In the genomic region with DNA sequence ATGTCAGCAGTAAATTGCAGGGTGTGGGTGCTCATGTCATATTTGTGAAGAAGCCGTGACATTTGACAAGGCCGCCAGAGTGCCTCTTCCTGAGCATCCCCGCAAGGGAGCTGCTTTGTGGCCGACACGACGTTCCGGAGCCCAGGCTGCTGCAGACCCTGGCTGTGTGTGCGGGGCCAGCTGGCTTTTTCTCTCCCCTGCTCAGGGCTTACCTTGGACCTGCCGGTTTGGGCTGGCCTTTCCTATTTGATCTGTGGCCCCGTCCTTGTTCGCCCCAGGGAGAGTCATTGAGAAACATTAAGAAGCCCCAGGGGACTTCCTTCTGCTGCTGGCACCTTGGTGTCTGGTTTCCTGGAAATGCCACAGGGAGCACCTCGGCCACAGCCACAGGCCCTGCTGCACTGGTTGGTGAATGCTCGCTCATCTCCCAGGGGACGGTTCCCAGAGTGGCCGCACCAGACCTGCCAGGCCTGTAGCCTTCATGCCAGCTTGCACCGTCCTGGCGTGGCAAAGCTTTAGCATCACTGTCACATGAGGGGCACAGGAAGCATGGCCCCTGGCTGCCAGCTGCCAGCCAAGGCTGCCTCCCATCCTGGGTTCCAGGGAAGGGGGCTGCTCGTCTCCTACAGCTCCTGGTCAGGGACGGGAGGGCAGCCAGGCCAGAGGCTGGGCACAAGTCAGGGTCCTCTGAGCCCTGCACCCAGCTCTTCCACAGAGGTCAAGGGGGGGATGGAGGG, we compare ENCODE assay signal across 8 cellular contexts. TPM values are rescaled to one million over a fixed set of nuclear protein-coding genes. Genes with fewer than 3 reads are reported as not detected.
DNase-seq lines count a peak whose midpoint lies in the region; ATAC-seq and TF ChIP-seq lines count a peak whose summit lies in the region.

No MANE protein-coding gene starts in this region.

- DNase-seq in breast epithelium (ENCODE audit: low spot score in 2 of 2) (peak in 1 of 2 donors; percentile 46), MCF 10A (ENCODE audit: unreplicated experiment) (no peak), lower lobe of right lung (peak; percentile 55), transverse colon (peak; percentile 22), SK-N-SH (no peak), neural progenitor cell (ENCODE audit: low spot score) (no peak), GM10266 (ENCODE audit: extremely low spot score) (no peak)
- DNase-seq in activated T-helper 1 cell treated with anti-CD3 and anti-CD28 coated beads, Interleukin-2, amount 50 U/mL, for 16 hours (ENCODE audit: low read depth in 1 of 2, low spot score in 1 of 2): peak; percentile 5 to 43

- H3K36me3 ChIP-seq in breast epithelium (no peaks in the 10 kb centered on the region), lower lobe of right lung (peaks cover 23% of the 10 kb centered on the region), transverse colon (no peaks in the 10 kb centered on the region), SK-N-SH (replicated peaks in 1 of 2; ENCODE audit: control insufficient read depth in 1 of 2, insufficient read depth in 2 of 2, low read length in 1 of 2) (peaks cover 0 to 8% of the 10 kb centered on the region in 2 experiments), neural progenitor cell (no peaks in the 10 kb centered on the region)

- BruUV-seq in MCF 10A (replicated peaks; lab: Mats Ljungman, UMichigan): no TSS peak

- H3K9me2 ChIP-seq in SK-N-SH: no peaks in the 10 kb centered on the region

- TF ChIP-seq POLR2A in breast epithelium (IDR thresholded peaks at IDR 0.05) (no peak), transverse colon (IDR thresholded peaks at IDR 0.05) (no peak)

- peaks cover 7% of the 10 kb centered on the region for H3K4me1 Mint-ChIP-seq in MCF 10A (ENCODE audit: insufficient read depth, unreplicated experiment)
- H3K4me1 Mint-ChIP-seq in neural progenitor cell: peaks cover 48% of the 10 kb centered on the region

- H3K9me3 Mint-ChIP-seq in MCF 10A (ENCODE audit: unreplicated experiment) (no peaks in the 10 kb centered on the region), neural progenitor cell (no peaks in the 10 kb centered on the region)

- H3K79me2 ChIP-seq in SK-N-SH (ENCODE audit: insufficient read depth): peaks cover 76% of the 10 kb centered on the region
- peaks cover 95% of the 10 kb centered on the region for H3K79me2 ChIP-seq in neural progenitor cell (ENCODE audit: low read depth)

- intact Hi-C loops in breast epithelium (cut with DNase I; ENCODE audit: low total_unique reads): no loop called here
- intact Hi-C loops in MCF 10A (cut with micrococcal nuclease): no loop called here
- intact Hi-C loops in lower lobe of right lung (cut with DNase I): no loop called here
- intact Hi-C loops in transverse colon (cut with DNase I; ENCODE audit: low total_unique reads): loop anchor here (10.0 kb wide), 1 partner anchor 637 kb away; a partner anchor contains a TSS

- TF ChIP-seq EP300 in transverse colon (IDR thresholded peaks at IDR 0.05; ENCODE audit: low read depth): no peak
- no peak for TF ChIP-seq EP300 in SK-N-SH (IDR thresholded peaks at IDR 0.05; ENCODE audit: borderline replicate concordance in 1 of 2, low read depth in 1 of 2, low read length in 1 of 2)

- H3K36me3 Mint-ChIP-seq in MCF 10A (ENCODE audit: insufficient read depth, unreplicated experiment): peaks cover 7% of the 10 kb centered on the region
- no peaks in the 10 kb centered on the region for H3K36me3 Mint-ChIP-seq in neural progenitor cell

- H3K4me1 ChIP-seq in breast epithelium (peaks cover 48 to 70% of the 10 kb centered on the region in 2 donors), lower lobe of right lung (peaks cover 95% of the 10 kb centered on the region), transverse colon (peaks cover 61 to 95% (median 87%) of the 10 kb centered on the region in 4 donors), SK-N-SH (ENCODE audit: control insufficient read depth in 1 of 2, insufficient read depth in 2 of 2, low read depth in 1 of 2, low read length in 1 of 2) (peaks cover 4 to 20% of the 10 kb centered on the region in 2 experiments; a peak in 2 of 4 replicates), neural progenitor cell (peaks cover 35% of the 10 kb centered on the region)

- in situ Hi-C loops in transverse colon (cut with MboI; ENCODE audit: low pct_ligation_motif_present in 1 of 4, low pct_unique_long_range_greater_than_20kb in 1 of 4, low sequenced_read_pairs in 3 of 4): loop anchor here in 1 of 4 donors (25.0 kb wide), 1 partner anchor 116 kb away; a partner anchor contains a TSS

- no peaks in the 10 kb centered on the region for H3K9me3 ChIP-seq in breast epithelium
- no peaks in the 10 kb centered on the region for H3K9me3 ChIP-seq in lower lobe of right lung
- no peaks in the 10 kb centered on the region for H3K9me3 ChIP-seq in transverse colon
- no peaks in the 10 kb centered on the region for H3K9me3 ChIP-seq in SK-N-SH
- no peaks in the 10 kb centered on the region for H3K9me3 ChIP-seq in neural progenitor cell (ENCODE audit: low read depth)

- no peak for TF ChIP-seq RAD21 in SK-N-SH (IDR thresholded peaks at IDR 0.05; ENCODE audit: low read length)

- H3K9ac ChIP-seq in SK-N-SH (no peak overlapping the region), neural progenitor cell (no peak overlapping the region)

- H3K4me3 ChIP-seq in breast epithelium (peak overlapping the region in 1 of 3 donors; percentile 35), lower lobe of right lung (peak overlapping the region; percentile 90), transverse colon (peak overlapping the region in 1 of 4 donors; percentile 95), SK-N-SH (ENCODE audit: low read depth in 2 of 2, low read length in 1 of 2) (no peak overlapping the region), neural progenitor cell (no peak overlapping the region)

- no peak for ATAC-seq in lower lobe of right lung

- POLR2A ChIA-PET in MCF 10A (lab: Yijun Ruan, JAX): interaction anchor here (0.5 to 2.5 kb wide), 2 partner anchors 17 to 385 kb away, joined by 4 to 7 read pairs; a partner anchor contains a TSS
- POLR2A ChIA-PET in SK-N-SH (lab: Yijun Ruan, JAX): interaction anchor here (1.0 kb wide), 1 partner anchor 10 kb away, joined by 3 read pairs; no protein-coding TSS in a partner anchor

- H4K20me1 ChIP-seq in SK-N-SH (ENCODE audit: insufficient read depth): peaks cover 47% of the 10 kb centered on the region
- peaks cover 92% of the 10 kb centered on the region for H4K20me1 ChIP-seq in neural progenitor cell (ENCODE audit: low read depth)

- H3K4me2 ChIP-seq in SK-N-SH: no peak overlapping the region
- H3K4me2 ChIP-seq in neural progenitor cell: no peak overlapping the region

- no peaks in the 10 kb centered on the region for H3K27me3 Mint-ChIP-seq in MCF 10A (ENCODE audit: insufficient read depth, unreplicated experiment)
- H3K27me3 Mint-ChIP-seq in neural progenitor cell (ENCODE audit: insufficient read depth, low read depth): no peaks in the 10 kb centered on the region

- WGBS in transverse colon (ENCODE audit: low coverage in 1 of 2), 2 donors: 56 to 80% methylated on average over 1 to 19 of the region's 19 CpGs
- WGBS in SK-N-SH (ENCODE audit: low lambda C conversion rate): 96% methylated on average over 10 of the region's 19 CpGs

- CTCF ChIA-PET in MCF 10A (lab: Yijun Ruan, JAX) (interaction anchor here (0.6 to 2.7 kb wide), 4 partner anchors 10 to 576 kb away, joined by 3 to 10 read pairs (median 6); no protein-coding TSS in a partner anchor), SK-N-SH (lab: Yijun Ruan, JAX) (interaction anchor here (0.8 to 3.5 kb wide), 8 partner anchors 9 to 232 kb away, joined by 3 to 20 read pairs (median 4); a partner anchor contains a TSS)

- H2AFZ ChIP-seq in SK-N-SH (ENCODE audit: low read depth) (no peak overlapping the region), neural progenitor cell (replicated peaks) (no peak overlapping the region)

- TF ChIP-seq CTCF in breast epithelium (IDR thresholded peaks at IDR 0.05) (no peak), MCF 10A (IDR thresholded peaks at IDR 0.05; ENCODE audit: unreplicated experiment) (no peak), lower lobe of right lung (IDR thresholded peaks at IDR 0.05) (no peak), transverse colon (IDR thresholded peaks at IDR 0.05) (no peak), SK-N-SH (IDR thresholded peaks at IDR 0.05) (no peak), neural progenitor cell (IDR thresholded peaks at IDR 0.05) (no peak), GM10266 (IDR thresholded peaks at IDR 0.05; ENCODE audit: control insufficient read depth, insufficient read depth, low read depth, missing control alignments) (no peak)

- H3K4me3 Mint-ChIP-seq in MCF 10A (ENCODE audit: unreplicated experiment) (no peak overlapping the region), neural progenitor cell (no peak overlapping the region)

- H3K27me3 ChIP-seq in breast epithelium: no peaks in the 10 kb centered on the region
- H3K27me3 ChIP-seq in lower lobe of right lung (ENCODE audit: low read depth): no peaks in the 10 kb centered on the region
- H3K27me3 ChIP-seq in transverse colon: no peaks in the 10 kb centered on the region
- H3K27me3 ChIP-seq in SK-N-SH (ENCODE audit: insufficient read depth): no peaks in the 10 kb centered on the region
- no peaks in the 10 kb centered on the region for H3K27me3 ChIP-seq in neural progenitor cell

- H3K27ac Mint-ChIP-seq in MCF 10A (ENCODE audit: low read depth, unreplicated experiment) (no peak overlapping the region), neural progenitor cell (no peak overlapping the region)

- peak overlapping the region; percentile 75 to 92 for H3K27ac ChIP-seq in breast epithelium
- peak overlapping the region; percentile 93 for H3K27ac ChIP-seq in lower lobe of right lung
- peak overlapping the region; percentile 95 to 98 (median 97) for H3K27ac ChIP-seq in transverse colon
- H3K27ac ChIP-seq in SK-N-SH (ENCODE audit: low read depth in 2 of 2, low read length in 1 of 2): no peak overlapping the region
- H3K27ac ChIP-seq in neural progenitor cell: no peak overlapping the region

- H3F3A ChIP-seq in SK-N-SH (replicated peaks; ENCODE audit: insufficient read depth) (no peaks in the 10 kb centered on the region), neural progenitor cell (ENCODE audit: low read depth) (peaks cover 30% of the 10 kb centered on the region)

RNA-seq across cellular contexts. Expression of a gene that starts 5.4 kb away (rescaled TPM):
- total RNA-seq in breast epithelium (10 to 100 TPM; 41.1 to 52.8 (median 52.1) TPM), MCF 10A (2022) (48.1 and 50.1 TPM in 2 replicates), lower lobe of right lung (101 TPM), transverse colon (100 to 1,000 TPM; 104 to 294 (median 160) TPM), neural progenitor cell (ENCODE audit: low replicate concordance) (30.0 and 54.4 TPM in 2 replicates)
- polyA plus RNA-seq in SK-N-SH (2012; rRNA removed): 44.6 and 48.5 TPM in 2 replicates
- 19.5 and 33.5 TPM in 2 replicates for polyA plus RNA-seq in SK-N-SH (2012; cell fraction: cytosol; rRNA removed)
- polyA plus RNA-seq in SK-N-SH (2012; cell fraction: nucleus; rRNA removed): 106 and 118 TPM in 2 replicates

RNA-seq across cellular contexts. Expression of a gene that starts 17.4 kb away (rescaled TPM):
- total RNA-seq in breast epithelium (10 to 100 TPM; 23.7 to 51.8 (median 40.7) TPM), MCF 10A (2022) (39.7 and 46.2 TPM in 2 replicates), lower lobe of right lung (66.9 TPM), transverse colon (100 to 1,000 TPM in 1 of 4 donors, 10 to 100 TPM in 3; 19.7 to 194 (median 54.5) TPM), neural progenitor cell (ENCODE audit: low replicate concordance) (21.0 and 29.2 TPM in 2 replicates)
- polyA plus RNA-seq in SK-N-SH (2012; rRNA removed): 50.2 and 51.4 TPM in 2 replicates
- 17.8 and 26.1 TPM in 2 replicates for polyA plus RNA-seq in SK-N-SH (2012; cell fraction: cytosol; rRNA removed)
- 163 and 206 TPM in 2 replicates for polyA plus RNA-seq in SK-N-SH (2012; cell fraction: nucleus; rRNA removed)

RNA-seq across cellular contexts. Expression of a gene that starts 31.6 kb away (rescaled TPM):
- total RNA-seq in breast epithelium (10 to 100 TPM; 28.8 to 55.2 (median 34.4) TPM), MCF 10A (2022) (31.7 and 38.0 TPM in 2 replicates), lower lobe of right lung (37.7 TPM), transverse colon (100 to 1,000 TPM in 2 of 4 donors, 10 to 100 TPM in 2; 73.0 to 174 (median 123) TPM), neural progenitor cell (ENCODE audit: low replicate concordance) (1.4 and 7.1 TPM in 2 replicates)
- polyA plus RNA-seq in SK-N-SH (2012; rRNA removed): 13.5 and 17.1 TPM in 2 replicates
- 4.0 and 7.0 TPM in 2 replicates for polyA plus RNA-seq in SK-N-SH (2012; cell fraction: cytosol; rRNA removed)
- polyA plus RNA-seq in SK-N-SH (2012; cell fraction: nucleus; rRNA removed): 73.4 and 77.8 TPM in 2 replicates

Comparison
In these comparisons a context has a peak if more than half of its experiments do, and no peak if none do; other contexts are left out.
1. DNase-seq: peak in activated T-helper 1 cell treated with anti-CD3 and anti-CD28 coated beads, Interleukin-2, amount 50 U/mL, for 16 hours (2 of 2), lower lobe of right lung (single experiment) and transverse colon (single experiment); none in MCF 10A (single experiment), SK-N-SH (single experiment), neural progenitor cell (single experiment) and GM10266 (single experiment).
2. H3K27ac ChIP-seq: peak in breast epithelium (2 of 2), lower lobe of right lung (single experiment) and transverse colon (4 of 4); none in SK-N-SH (0 of 2) and neural progenitor cell (single experiment).